ENCODE assay signal across 1 cellular context in the genomic region with DNA sequence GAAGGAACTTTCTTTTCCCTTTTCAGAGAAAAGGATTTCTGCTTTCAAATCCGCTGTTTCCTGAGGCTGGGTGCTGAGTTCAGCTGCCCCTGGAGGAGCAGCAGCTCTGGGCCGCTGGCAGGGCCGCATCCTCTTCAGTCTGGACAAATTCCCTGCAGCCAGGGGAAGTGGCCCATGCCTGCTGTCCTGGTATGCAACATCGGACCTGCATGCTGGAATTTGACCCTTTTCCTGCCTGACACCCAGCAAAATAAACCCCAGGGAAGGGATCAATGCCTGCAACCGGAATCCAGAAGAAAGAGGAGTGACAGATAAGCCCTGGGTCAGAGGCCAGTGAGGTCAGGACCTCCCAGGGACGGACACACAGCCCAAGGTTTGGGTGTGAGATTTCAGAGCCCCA.
TF ChIP-seq lines count a peak whose summit lies in the region.

No MANE protein-coding gene starts in this region.

TF ChIP-seq in HepG2, 621 proteins besides CTCF, POLR2A, EP300 and RAD21 (continued from another document and continues in another):
- TF ChIP-seq, protein P1, sequence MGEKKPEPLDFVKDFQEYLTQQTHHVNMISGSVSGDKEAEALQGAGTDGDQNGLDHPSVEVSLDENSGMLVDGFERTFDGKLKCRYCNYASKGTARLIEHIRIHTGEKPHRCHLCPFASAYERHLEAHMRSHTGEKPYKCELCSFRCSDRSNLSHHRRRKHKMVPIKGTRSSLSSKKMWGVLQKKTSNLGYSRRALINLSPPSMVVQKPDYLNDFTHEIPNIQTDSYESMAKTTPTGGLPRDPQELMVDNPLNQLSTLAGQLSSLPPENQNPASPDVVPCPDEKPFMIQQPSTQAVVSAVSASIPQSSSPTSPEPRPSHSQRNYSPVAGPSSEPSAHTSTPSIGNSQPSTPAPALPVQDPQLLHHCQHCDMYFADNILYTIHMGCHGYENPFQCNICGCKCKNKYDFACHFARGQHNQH (CRISPR knock-in tag; IDR thresholded peaks at IDR 0.05): peak; percentile 88
- peak; percentile 39; the same call in 1 of the 2 replicates for TF ChIP-seq NCOA1 (CRISPR knock-in tag; IDR thresholded peaks at IDR 0.05)
- TF ChIP-seq ZNF3 (CRISPR knock-in tag; IDR thresholded peaks at IDR 0.05): no peak
- TF ChIP-seq CREM (IDR thresholded peaks at IDR 0.05): peak; percentile 57; the same call in 1 of the 2 replicates
- TF ChIP-seq CREM (CRISPR knock-in tag; IDR thresholded peaks at IDR 0.05): no peak
- TF ChIP-seq GABPA (IDR thresholded peaks at IDR 0.05; ENCODE audit: low read depth, low read length): no peak
- TF ChIP-seq GABPA (CRISPR knock-in tag; IDR thresholded peaks at IDR 0.05; ENCODE audit: low read depth): peak; percentile 57
- TF ChIP-seq, protein P2, sequence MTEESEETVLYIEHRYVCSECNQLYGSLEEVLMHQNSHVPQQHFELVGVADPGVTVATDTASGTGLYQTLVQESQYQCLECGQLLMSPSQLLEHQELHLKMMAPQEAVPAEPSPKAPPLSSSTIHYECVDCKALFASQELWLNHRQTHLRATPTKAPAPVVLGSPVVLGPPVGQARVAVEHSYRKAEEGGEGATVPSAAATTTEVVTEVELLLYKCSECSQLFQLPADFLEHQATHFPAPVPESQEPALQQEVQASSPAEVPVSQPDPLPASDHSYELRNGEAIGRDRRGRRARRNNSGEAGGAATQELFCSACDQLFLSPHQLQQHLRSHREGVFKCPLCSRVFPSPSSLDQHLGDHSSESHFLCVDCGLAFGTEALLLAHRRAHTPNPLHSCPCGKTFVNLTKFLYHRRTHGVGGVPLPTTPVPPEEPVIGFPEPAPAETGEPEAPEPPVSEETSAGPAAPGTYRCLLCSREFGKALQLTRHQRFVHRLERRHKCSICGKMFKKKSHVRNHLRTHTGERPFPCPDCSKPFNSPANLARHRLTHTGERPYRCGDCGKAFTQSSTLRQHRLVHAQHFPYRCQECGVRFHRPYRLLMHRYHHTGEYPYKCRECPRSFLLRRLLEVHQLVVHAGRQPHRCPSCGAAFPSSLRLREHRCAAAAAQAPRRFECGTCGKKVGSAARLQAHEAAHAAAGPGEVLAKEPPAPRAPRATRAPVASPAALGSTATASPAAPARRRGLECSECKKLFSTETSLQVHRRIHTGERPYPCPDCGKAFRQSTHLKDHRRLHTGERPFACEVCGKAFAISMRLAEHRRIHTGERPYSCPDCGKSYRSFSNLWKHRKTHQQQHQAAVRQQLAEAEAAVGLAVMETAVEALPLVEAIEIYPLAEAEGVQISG (CRISPR knock-in tag; IDR thresholded peaks at IDR 0.05): peak; percentile 79
- TF ChIP-seq ZNF572 (CRISPR knock-in tag; IDR thresholded peaks at IDR 0.05): peak; percentile 96
- TF ChIP-seq ZNF430 (CRISPR knock-in tag; IDR thresholded peaks at IDR 0.05): peak; percentile 79; the same call in 1 of the 2 replicates
- TF ChIP-seq KLF11 (CRISPR knock-in tag; IDR thresholded peaks at IDR 0.05): 0 out of 2 replicates have a peak, but pooled peaks have one; percentile 23
- TF ChIP-seq, protein P3, sequence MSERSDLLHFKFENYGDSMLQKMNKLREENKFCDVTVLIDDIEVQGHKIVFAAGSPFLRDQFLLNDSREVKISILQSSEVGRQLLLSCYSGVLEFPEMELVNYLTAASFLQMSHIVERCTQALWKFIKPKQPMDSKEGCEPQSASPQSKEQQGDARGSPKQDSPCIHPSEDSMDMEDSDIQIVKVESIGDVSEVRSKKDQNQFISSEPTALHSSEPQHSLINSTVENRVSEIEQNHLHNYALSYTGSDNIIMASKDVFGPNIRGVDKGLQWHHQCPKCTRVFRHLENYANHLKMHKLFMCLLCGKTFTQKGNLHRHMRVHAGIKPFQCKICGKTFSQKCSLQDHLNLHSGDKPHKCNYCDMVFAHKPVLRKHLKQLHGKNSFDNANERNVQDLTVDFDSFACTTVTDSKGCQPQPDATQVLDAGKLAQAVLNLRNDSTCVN (CRISPR knock-in tag; IDR thresholded peaks at IDR 0.05; ENCODE audit: borderline replicate concordance): peak; percentile 95
- no peak for TF ChIP-seq MAF1 (CRISPR knock-in tag; IDR thresholded peaks at IDR 0.05; ENCODE audit: borderline replicate concordance)
- no peak for TF ChIP-seq SMAD9 (CRISPR knock-in tag; IDR thresholded peaks at IDR 0.05)
- TF ChIP-seq ZNF121 (CRISPR knock-in tag; IDR thresholded peaks at IDR 0.05): peak; percentile 75; the same call in 1 of the 2 replicates
- TF ChIP-seq, protein P4, sequence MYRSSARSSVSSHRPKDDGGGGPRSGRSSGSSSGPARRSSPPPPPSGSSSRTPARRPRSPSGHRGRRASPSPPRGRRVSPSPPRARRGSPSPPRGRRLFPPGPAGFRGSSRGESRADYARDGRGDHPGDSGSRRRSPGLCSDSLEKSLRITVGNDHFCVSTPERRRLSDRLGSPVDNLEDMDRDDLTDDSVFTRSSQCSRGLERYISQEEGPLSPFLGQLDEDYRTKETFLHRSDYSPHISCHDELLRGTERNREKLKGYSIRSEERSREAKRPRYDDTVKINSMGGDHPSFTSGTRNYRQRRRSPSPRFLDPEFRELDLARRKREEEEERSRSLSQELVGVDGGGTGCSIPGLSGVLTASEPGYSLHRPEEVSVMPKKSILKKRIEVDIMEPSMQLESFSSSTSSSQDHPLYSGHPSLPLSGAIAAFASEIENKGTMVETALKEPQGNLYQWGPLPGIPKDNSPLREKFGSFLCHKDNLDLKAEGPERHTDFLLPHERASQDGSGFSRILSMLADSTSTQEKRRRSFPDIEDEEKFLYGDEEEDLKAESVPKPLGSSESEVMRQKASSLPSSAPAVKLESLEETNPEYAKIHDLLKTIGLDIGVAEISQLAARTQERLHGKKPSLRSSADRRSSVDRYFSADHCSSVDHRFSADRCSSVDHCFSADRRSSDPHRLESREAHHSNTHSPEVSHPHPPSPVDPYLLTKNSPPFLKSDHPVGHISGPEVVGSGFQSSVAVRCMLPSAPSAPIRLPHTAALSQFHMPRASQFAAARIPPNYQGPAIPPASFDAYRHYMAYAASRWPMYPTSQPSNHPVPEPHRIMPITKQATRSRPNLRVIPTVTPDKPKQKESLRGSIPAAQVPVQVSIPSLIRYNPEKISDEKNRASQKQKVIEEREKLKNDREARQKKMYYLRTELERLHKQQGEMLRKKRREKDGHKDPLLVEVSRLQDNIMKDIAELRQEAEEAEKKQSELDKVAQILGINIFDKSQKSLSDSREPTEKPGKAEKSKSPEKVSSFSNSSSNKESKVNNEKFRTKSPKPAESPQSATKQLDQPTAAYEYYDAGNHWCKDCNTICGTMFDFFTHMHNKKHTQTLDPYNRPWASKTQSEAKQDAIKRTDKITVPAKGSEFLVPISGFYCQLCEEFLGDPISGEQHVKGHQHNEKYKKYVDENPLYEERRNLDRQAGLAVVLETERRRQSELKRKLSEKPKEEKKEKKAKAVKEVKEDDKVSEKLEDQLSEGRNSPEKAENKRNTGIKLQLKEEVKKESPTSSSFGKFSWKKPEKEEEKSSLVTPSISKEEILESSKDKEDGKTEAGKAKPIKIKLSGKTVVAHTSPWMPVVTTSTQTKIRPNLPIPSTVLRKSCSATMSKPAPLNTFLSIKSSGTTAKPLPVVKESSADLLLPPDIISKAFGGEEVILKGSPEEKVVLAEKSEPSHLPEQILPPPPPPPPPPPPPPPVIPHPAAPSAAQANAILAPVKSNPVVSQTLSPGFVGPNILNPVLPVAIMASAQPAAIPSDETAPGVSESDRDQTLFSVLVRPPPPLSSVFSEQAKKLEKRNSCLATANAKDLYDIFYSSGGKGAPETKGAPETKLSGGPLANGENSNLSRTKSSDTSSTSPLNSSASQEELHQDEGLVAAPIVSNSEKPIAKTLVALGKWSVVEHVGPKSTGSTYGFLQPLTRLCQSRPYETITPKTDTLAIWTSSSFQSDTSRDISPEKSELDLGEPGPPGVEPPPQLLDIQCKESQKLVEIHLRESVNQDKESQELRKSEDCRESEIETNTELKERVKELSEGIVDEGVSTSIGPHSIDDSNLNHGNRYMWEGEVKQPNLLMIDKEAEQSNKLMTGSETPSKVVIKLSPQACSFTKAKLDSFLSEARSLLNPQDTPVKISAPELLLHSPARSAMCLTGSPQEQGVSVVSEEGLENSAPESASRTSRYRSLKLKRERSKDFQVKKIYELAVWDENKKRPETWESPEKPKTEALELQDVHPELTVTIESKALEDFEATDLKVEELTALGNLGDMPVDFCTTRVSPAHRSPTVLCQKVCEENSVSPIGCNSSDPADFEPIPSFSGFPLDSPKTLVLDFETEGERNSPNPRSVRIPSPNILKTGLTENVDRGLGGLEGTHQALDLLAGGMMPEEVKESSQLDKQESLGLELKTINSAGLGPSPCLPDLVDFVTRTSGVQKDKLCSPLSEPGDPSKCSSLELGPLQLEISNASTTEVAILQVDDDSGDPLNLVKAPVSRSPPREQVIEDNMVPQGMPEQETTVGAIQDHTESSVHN (CRISPR knock-in tag; IDR thresholded peaks at IDR 0.05): 0 out of 2 replicates have a peak, but pooled peaks have one; percentile 34
- TF ChIP-seq, protein P5, sequence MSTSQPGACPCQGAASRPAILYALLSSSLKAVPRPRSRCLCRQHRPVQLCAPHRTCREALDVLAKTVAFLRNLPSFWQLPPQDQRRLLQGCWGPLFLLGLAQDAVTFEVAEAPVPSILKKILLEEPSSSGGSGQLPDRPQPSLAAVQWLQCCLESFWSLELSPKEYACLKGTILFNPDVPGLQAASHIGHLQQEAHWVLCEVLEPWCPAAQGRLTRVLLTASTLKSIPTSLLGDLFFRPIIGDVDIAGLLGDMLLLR (CRISPR knock-in tag; IDR thresholded peaks at IDR 0.05): peak; percentile 79; the same call in 1 of the 2 replicates
- TF ChIP-seq RARA (CRISPR knock-in tag; IDR thresholded peaks at IDR 0.05): peak; percentile 93
- peak; percentile 95 for TF ChIP-seq SALL1 (CRISPR knock-in tag; IDR thresholded peaks at IDR 0.05)
- TF ChIP-seq KDM5A (IDR thresholded peaks at IDR 0.05; ENCODE audit: borderline replicate concordance, low read length): no peak
- TF ChIP-seq, protein P6, sequence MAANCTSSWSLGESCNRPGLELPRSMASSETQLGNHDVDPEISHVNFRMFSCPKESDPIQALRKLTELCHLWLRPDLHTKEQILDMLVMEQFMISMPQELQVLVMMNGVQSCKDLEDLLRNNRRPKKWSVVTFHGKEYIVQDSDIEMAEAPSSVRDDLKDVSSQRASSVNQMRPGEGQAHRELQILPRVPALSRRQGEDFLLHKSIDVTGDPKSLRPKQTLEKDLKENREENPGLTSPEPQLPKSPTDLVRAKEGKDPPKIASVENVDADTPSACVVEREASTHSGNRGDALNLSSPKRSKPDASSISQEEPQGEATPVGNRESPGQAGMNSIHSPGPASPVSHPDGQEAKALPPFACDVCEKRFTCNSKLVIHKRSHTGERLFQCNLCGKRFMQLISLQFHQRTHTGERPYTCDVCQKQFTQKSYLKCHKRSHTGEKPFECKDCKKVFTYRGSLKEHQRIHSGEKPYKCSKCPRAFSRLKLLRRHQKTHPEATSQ (CRISPR knock-in tag; IDR thresholded peaks at IDR 0.05; ENCODE audit: borderline replicate concordance): peak; percentile 37; the same call in 1 of the 2 replicates
- peak; percentile 98 for TF ChIP-seq DPF2 (CRISPR knock-in tag; IDR thresholded peaks at IDR 0.05; ENCODE audit: borderline replicate concordance, low read depth)
- peak; percentile 58; the same call in 1 of the 2 replicates for TF ChIP-seq ZNF607 (CRISPR knock-in tag; IDR thresholded peaks at IDR 0.05; ENCODE audit: borderline replicate concordance)
- TF ChIP-seq, protein P7, sequence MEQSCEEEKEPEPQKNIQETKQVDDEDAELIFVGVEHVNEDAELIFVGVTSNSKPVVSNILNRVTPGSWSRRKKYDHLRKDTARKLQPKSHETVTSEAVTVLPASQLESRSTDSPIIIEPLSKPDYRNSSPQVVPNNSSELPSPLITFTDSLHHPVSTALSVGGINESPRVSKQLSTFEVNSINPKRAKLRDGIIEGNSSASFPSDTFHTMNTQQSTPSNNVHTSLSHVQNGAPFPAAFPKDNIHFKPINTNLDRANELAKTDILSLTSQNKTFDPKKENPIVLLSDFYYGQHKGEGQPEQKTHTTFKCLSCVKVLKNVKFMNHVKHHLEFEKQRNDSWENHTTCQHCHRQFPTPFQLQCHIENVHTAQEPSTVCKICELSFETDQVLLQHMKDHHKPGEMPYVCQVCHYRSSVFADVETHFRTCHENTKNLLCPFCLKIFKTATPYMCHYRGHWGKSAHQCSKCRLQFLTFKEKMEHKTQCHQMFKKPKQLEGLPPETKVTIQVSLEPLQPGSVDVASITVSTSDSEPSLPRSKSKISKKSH (CRISPR knock-in tag; IDR thresholded peaks at IDR 0.05; ENCODE audit: borderline replicate concordance): no peak
- no peak for TF ChIP-seq AKAP8 (CRISPR knock-in tag; IDR thresholded peaks at IDR 0.05)
- TF ChIP-seq, protein P8, sequence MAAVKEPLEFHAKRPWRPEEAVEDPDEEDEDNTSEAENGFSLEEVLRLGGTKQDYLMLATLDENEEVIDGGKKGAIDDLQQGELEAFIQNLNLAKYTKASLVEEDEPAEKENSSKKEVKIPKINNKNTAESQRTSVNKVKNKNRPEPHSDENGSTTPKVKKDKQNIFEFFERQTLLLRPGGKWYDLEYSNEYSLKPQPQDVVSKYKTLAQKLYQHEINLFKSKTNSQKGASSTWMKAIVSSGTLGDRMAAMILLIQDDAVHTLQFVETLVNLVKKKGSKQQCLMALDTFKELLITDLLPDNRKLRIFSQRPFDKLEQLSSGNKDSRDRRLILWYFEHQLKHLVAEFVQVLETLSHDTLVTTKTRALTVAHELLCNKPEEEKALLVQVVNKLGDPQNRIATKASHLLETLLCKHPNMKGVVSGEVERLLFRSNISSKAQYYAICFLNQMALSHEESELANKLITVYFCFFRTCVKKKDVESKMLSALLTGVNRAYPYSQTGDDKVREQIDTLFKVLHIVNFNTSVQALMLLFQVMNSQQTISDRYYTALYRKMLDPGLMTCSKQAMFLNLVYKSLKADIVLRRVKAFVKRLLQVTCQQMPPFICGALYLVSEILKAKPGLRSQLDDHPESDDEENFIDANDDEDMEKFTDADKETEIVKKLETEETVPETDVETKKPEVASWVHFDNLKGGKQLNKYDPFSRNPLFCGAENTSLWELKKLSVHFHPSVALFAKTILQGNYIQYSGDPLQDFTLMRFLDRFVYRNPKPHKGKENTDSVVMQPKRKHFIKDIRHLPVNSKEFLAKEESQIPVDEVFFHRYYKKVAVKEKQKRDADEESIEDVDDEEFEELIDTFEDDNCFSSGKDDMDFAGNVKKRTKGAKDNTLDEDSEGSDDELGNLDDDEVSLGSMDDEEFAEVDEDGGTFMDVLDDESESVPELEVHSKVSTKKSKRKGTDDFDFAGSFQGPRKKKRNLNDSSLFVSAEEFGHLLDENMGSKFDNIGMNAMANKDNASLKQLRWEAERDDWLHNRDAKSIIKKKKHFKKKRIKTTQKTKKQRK (IDR thresholded peaks at IDR 0.05; ENCODE audit: low read length): no peak
- TF ChIP-seq ZNF549 (CRISPR knock-in tag; IDR thresholded peaks at IDR 0.05): 0 out of 2 replicates have a peak, but pooled peaks have one; percentile 40
- TF ChIP-seq, protein P9, sequence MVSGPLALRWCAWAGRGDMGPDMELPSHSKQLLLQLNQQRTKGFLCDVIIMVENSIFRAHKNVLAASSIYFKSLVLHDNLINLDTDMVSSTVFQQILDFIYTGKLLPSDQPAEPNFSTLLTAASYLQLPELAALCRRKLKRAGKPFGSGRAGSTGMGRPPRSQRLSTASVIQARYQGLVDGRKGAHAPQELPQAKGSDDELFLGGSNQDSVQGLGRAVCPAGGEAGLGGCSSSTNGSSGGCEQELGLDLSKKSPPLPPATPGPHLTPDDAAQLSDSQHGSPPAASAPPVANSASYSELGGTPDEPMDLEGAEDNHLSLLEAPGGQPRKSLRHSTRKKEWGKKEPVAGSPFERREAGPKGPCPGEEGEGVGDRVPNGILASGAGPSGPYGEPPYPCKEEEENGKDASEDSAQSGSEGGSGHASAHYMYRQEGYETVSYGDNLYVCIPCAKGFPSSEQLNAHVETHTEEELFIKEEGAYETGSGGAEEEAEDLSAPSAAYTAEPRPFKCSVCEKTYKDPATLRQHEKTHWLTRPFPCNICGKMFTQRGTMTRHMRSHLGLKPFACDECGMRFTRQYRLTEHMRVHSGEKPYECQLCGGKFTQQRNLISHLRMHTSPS (CRISPR knock-in tag; IDR thresholded peaks at IDR 0.05; ENCODE audit: low read depth): peak; percentile 82
- TF ChIP-seq ZNF720 (CRISPR knock-in tag; IDR thresholded peaks at IDR 0.05): no peak
